Comparison of ENCODE assay signal across 1 cellular context in genomic region chr9:109815366-109815947, GRCh38.
TF ChIP-seq lines count a peak whose summit lies in the region.

No MANE protein-coding gene starts in this region.

TF ChIP-seq in SK-N-SH, 30 proteins besides CTCF, POLR2A, EP300 and RAD21 (continued from another document):
- TF ChIP-seq REST (IDR thresholded peaks at IDR 0.05; ENCODE audit: low read depth, low read length) = 0 out of 2 replicates have a peak, but pooled peaks have one; percentile 45
- TF ChIP-seq NRF1 (IDR thresholded peaks at IDR 0.05; ENCODE audit: low read depth, low read length) = no peak
- TF ChIP-seq JUND (IDR thresholded peaks at IDR 0.05) = peak; percentile 87
- peak; percentile 93 for TF ChIP-seq RXRA (IDR thresholded peaks at IDR 0.05; ENCODE audit: borderline replicate concordance, low read depth)
- peak; percentile 72; the same call in 1 of the 2 replicates for TF ChIP-seq NFIC (IDR thresholded peaks at IDR 0.05; ENCODE audit: borderline replicate concordance)
- no peak for TF ChIP-seq EZH2phosphoT487 (IDR thresholded peaks at IDR 0.05; ENCODE audit: borderline replicate concordance, low read depth)
- no peak for TF ChIP-seq SIN3A (IDR thresholded peaks at IDR 0.05; ENCODE audit: borderline replicate concordance, low read depth, low read length)
- TF ChIP-seq FOSL2 (IDR thresholded peaks at IDR 0.05; ENCODE audit: borderline replicate concordance, low read depth) = peak; percentile 82
